ENCODE assay signal across 14 cellular contexts in the genomic region with DNA sequence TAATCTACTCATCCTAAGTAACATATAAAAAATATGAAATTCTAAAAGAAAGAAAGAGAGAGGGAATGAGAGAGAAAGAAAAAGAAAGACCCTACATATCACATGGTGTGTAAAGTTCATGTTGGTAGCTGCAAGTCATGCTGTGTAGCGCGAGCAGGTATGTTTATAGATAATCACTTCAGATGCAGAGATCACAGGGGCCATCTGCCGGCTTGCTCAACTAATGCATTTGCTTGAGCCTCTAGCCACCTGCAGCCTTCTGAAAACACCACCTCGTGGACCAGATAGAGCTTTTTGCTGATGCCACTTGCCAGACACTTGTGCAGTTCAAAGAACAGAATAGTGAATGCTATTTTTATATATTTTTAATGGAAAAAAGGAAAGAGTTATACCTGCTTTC. TPM values are rescaled to one million over a fixed set of nuclear protein-coding genes. Genes with fewer than 3 reads are reported as not detected.
DNase-seq lines count a peak whose midpoint lies in the region; ATAC-seq and TF ChIP-seq lines count a peak whose summit lies in the region.
"Had no signal": no experiment of that assay in that cellular context is flagged by ENCODE, and none has a peak within 500 bp of the region (broad histone marks: within the 10 kb centered on the region; RNA-seq: fewer than 3 reads in every experiment).

No MANE protein-coding gene starts in this region.

- H2AFZ ChIP-seq in MM.1S (ENCODE audit: low read length): no peak overlapping the region

- no peaks in the 10 kb centered on the region for H4K20me1 ChIP-seq in MM.1S (ENCODE audit: insufficient read depth, low read length)
- H4K20me1 ChIP-seq: BLaER1 had no signal

- H3K9ac ChIP-seq in MM.1S (ENCODE audit: low read length): no peak overlapping the region
- H3K9ac ChIP-seq: BLaER1 had no signal

- no peaks in the 10 kb centered on the region for H3K9me3 ChIP-seq in MM.1S (replicated peaks; ENCODE audit: insufficient read depth, low read length)
- H3K9me3 ChIP-seq: BLaER1, lower lobe of right lung, MG63, ovary had no signal

- DNase-seq in Caki2 (ENCODE audit: low read depth) (peak; percentile 45), MM.1S (peak; percentile 82), NCI-H748 (lab: John Stamatoyannopoulos, UW; ENCODE audit: unreplicated experiment) (peak; percentile 85), epithelial cell of esophagus (ENCODE audit: low read depth) (peak; percentile 0)
- no peak for DNase-seq in effector CD4-positive, alpha-beta T cell
- DNase-seq in activated CD4-positive, CD25-positive, alpha-beta regulatory T cell treated with anti-CD3 and anti-CD28 coated beads, Interleukin-2, amount 50 U/mL, for 72 hours: no peak
- DNase-seq: anterior cingulate cortex, HCEC 1CT, lower lobe of right lung, MG63, ovary had no signal

- H3K4me2 ChIP-seq in MM.1S (ENCODE audit: low read depth, low read length): no peak overlapping the region
- H3K4me2 ChIP-seq: BLaER1 had no signal

- no peaks in the 10 kb centered on the region for H3K36me3 ChIP-seq in MM.1S (replicated peaks; ENCODE audit: insufficient read depth, low read length)
- H3K36me3 ChIP-seq: BLaER1, lower lobe of right lung, MG63, ovary had no signal

- H3F3A ChIP-seq in MM.1S (ENCODE audit: insufficient read depth, low read length): no peaks in the 10 kb centered on the region

- no peak overlapping the region for H3K27ac ChIP-seq in MM.1S (ENCODE audit: low read length)
- H3K27ac ChIP-seq: BLaER1, lower lobe of right lung, ovary had no signal

- in situ Hi-C loops in Caki2 (cut with HindIII; ENCODE audit: low pct_unique_long_range_greater_than_20kb, low sequenced_read_pairs): no loop called here

- H3K9me2 ChIP-seq in MM.1S (replicated peaks; ENCODE audit: insufficient read depth, low read length): no peaks in the 10 kb centered on the region

- H3K4me1 ChIP-seq in MM.1S (ENCODE audit: low read length): no peaks in the 10 kb centered on the region
- H3K4me1 ChIP-seq: BLaER1, lower lobe of right lung had no signal

- no peaks in the 10 kb centered on the region for H3K79me2 ChIP-seq in MM.1S (ENCODE audit: low read length)

- H3K27me3 ChIP-seq in MM.1S (replicated peaks; ENCODE audit: insufficient read depth, low read length): no peaks in the 10 kb centered on the region
- H3K27me3 ChIP-seq: BLaER1, MG63, ovary had no signal

- peak; percentile 57 for TF ChIP-seq CTCF in MM.1S (IDR thresholded peaks at IDR 0.05; ENCODE audit: low read length)
- TF ChIP-seq CTCF in epithelial cell of esophagus (IDR thresholded peaks at IDR 0.05; ENCODE audit: insufficient read depth, low read depth, low read length, missing control alignments): peak; percentile 18

- ATAC-seq in HG03469 (IDR thresholded peaks at IDR 0.05; ENCODE audit: unreplicated experiment) (no peak), GM18498 (IDR thresholded peaks at IDR 0.05; ENCODE audit: unreplicated experiment) (no peak)
- ATAC-seq: lower lobe of right lung had no signal

- H3K4me3 ChIP-seq in MM.1S (ENCODE audit: low read length) (no peak overlapping the region), epithelial cell of esophagus (ENCODE audit: low read length) (no peak overlapping the region)
- H3K4me3 ChIP-seq: BLaER1, lower lobe of right lung, MG63, ovary had no signal

RNA-seq across cellular contexts. Expression of a gene that starts 37.6 kb away (rescaled TPM):
- total RNA-seq in Caki2 (2014; rRNA removed; shearing (Covaris generic); ENCODE audit: low replicate concordance): not detected in 2 replicates
- total RNA-seq: lower lobe of right lung had no signal

Comparison
In these comparisons a context has a peak if more than half of its experiments do, and no peak if none do; other contexts are left out.
1. DNase-seq: peak in Caki2 (single experiment), MM.1S (single experiment), NCI-H748 (single experiment) and epithelial cell of esophagus (single experiment); none in effector CD4-positive, alpha-beta T cell (single experiment) and activated CD4-positive, CD25-positive, alpha-beta regulatory T cell treated with anti-CD3 and anti-CD28 coated beads, Interleukin-2, amount 50 U/mL, for 72 hours (single experiment).